Comparison of ENCODE assay signal across 8 cellular contexts in the genomic region with DNA sequence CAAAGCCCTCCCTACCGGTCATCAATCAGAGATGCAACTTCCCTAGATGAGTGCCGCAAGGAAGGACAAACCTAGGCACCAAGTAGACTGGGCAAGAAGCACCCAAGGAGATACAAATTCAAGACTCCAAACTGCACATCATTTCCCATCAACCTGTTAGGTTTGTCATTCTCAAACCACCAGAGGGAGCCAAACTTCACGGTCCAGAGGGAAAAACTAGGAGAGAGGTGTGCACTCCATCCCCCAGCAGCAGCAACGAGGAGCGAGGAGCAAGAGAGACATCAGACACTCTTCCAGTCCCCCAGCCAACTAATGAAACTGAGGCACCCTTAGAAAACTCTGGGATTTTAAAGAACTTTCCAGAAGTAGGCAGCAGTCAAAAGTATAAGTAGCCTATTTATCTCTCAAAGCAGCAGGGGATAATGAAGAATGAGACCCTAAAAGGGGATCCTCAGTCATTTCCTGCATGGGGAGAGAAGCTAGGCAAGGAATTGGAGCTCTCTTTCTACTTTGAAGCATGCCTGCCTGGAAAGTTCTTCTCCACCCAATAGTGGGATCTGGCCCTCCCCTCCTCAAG. TPM values are rescaled to one million over a fixed set of nuclear protein-coding genes. Genes with fewer than 3 reads are reported as not detected.
DNase-seq lines count a peak whose midpoint lies in the region; ATAC-seq and TF ChIP-seq lines count a peak whose summit lies in the region.

No MANE protein-coding gene starts in this region.

- ATAC-seq in HG02759 (IDR thresholded peaks at IDR 0.05; ENCODE audit: unreplicated experiment) (peak; percentile 44), right lobe of liver (peak; percentile 87 to 94 (median 90)), HG02970 (IDR thresholded peaks at IDR 0.05; ENCODE audit: low FRiP score, unreplicated experiment) (no peak)

- H3K27ac ChIP-seq in coronary artery (no peak overlapping the region), right lobe of liver (no peak overlapping the region)

- no peak for TF ChIP-seq POLR2A in right lobe of liver (IDR thresholded peaks at IDR 0.05)

- peak; percentile 55 for DNase-seq in DMS114 treated with DMSO at 0.1 percent for 48 hours (lab: John Stamatoyannopoulos, UW; ENCODE audit: unreplicated experiment)
- DNase-seq in NCI-H226, result peak; percentile 54
- peak; percentile 43 for DNase-seq in activated CD4-positive, CD25-positive, alpha-beta regulatory T cell treated with anti-CD3 and anti-CD28 coated beads, Interleukin-2, amount 50 U/mL, for 72 hours
- no peak for DNase-seq in coronary artery (ENCODE audit: low spot score)
- DNase-seq in right lobe of liver, result peak in 2 of 3 donors; percentile 25 to 59
- peak; percentile 21 to 30 for DNase-seq in stimulated activated CD8-positive, alpha-beta memory T cell treated with anti-CD3 and anti-CD28 coated beads, Interleukin-2, amount 100 ng/mL, for 48 hours (ENCODE audit: low read depth in 2 of 2)

- H3K4me3 ChIP-seq in coronary artery (no peak overlapping the region), right lobe of liver (no peak overlapping the region)

- H3K4me1 ChIP-seq in right lobe of liver, result no peaks in the 10 kb centered on the region

- 6% methylated on average over 5 of the region's 5 CpGs for WGBS in right lobe of liver (ENCODE audit: insufficient coverage, low coverage, low lambda C conversion rate, missing lambda C conversion rate)

- no peaks in the 10 kb centered on the region for H3K27me3 ChIP-seq in right lobe of liver

- intact Hi-C loops in right lobe of liver (cut with DNase I), result no loop called here

- H3K36me3 ChIP-seq in right lobe of liver, result no peaks in the 10 kb centered on the region

- TF ChIP-seq CTCF in coronary artery (IDR thresholded peaks at IDR 0.05), result peak; percentile 55
- TF ChIP-seq CTCF in right lobe of liver (IDR thresholded peaks at IDR 0.05), result peak; percentile 59 to 76 (median 70)

- H3K9me3 ChIP-seq in right lobe of liver, result no peaks in the 10 kb centered on the region

RNA-seq across cellular contexts. Expression of a gene that starts 37.0 kb away (rescaled TPM):
- total RNA-seq in right lobe of liver, result 10 to 100 TPM in 1 of 6 experiments, 1 to 10 TPM in 5; 3.3 to 10.2 (median 6.6) TPM

RNA-seq across cellular contexts. Expression of a gene that starts 52.2 kb away (rescaled TPM):
- total RNA-seq in right lobe of liver, result 1,000 to 10,000 TPM in 1 of 6 experiments, 100 to 1,000 TPM in 5; 472 to 1,038 (median 633) TPM
